Comparison of ENCODE assay signal across 10 cellular contexts in the genomic region with DNA sequence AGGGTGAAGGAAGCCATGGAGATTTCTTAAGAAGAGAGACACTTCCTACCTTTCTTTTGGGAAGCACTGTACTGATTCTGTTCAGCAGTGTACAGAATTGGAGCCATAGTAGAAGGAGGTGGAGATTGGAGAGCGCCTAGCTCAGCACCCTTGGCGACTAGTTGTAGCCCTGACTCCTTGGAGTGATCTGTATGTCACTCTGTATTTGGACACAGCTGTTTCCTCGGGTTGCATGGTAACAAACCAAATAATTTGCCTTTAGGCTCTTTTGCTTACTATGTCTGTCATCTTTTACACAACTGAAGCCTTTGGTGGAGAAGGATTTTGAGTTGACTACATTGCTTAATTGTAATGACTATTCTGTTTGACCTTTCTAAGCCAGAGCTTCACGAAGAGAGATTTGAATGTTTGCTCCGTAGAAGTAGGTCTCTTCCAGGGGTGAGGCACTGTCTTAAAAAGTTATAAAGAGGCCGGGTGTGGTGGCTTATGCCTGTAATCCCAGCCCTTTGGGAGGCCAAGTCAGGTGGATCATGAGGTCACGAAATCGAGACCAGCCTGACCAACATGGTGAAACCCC.
DNase-seq lines count a peak whose midpoint lies in the region; ATAC-seq, FAIRE-seq and TF ChIP-seq lines count a peak whose summit lies in the region.
"Had no signal": no experiment of that assay in that cellular context is flagged by ENCODE, and none has a peak within 500 bp of the region (broad histone marks: within the 10 kb centered on the region; RNA-seq: fewer than 3 reads in every experiment).

No MANE protein-coding gene starts in this region.

- FAIRE-seq in RCC 7860 (lab: Jason Lieb, UNC), result no peak

- DNase-seq in GM13976 (ENCODE audit: low spot score) (peak; percentile 54), fibroblast of villous mesenchyme (ENCODE audit: low read depth) (peak; percentile 48), RCC 7860 (ENCODE audit: low spot score) (no peak), SHP77 (lab: John Stamatoyannopoulos, UW) (no peak), posterior vena cava (ENCODE audit: low spot score) (no peak), coronary artery (ENCODE audit: low spot score) (no peak)
- DNase-seq: ovary had no signal

- TF ChIP-seq CTCF in GM13976 (IDR thresholded peaks at IDR 0.05; ENCODE audit: borderline replicate concordance, control extremely low read depth, extremely low read depth, insufficient read depth, missing control alignments) (no peak), fibroblast of villous mesenchyme (IDR thresholded peaks at IDR 0.05; ENCODE audit: insufficient read depth, low read depth, low read length) (no peak), coronary artery (IDR thresholded peaks at IDR 0.05) (no peak)

- peak; percentile 50 for ATAC-seq in GM21360 (IDR thresholded peaks at IDR 0.05; ENCODE audit: unreplicated experiment)
- ATAC-seq in HG03342 (IDR thresholded peaks at IDR 0.05; ENCODE audit: unreplicated experiment), result peak; percentile 90

- no peak overlapping the region for H3K27ac ChIP-seq in coronary artery
- H3K27ac ChIP-seq: ovary, thoracic aorta had no signal

- H3K4me3 ChIP-seq in fibroblast of villous mesenchyme (ENCODE audit: low read depth, low read length), result no peak overlapping the region
- no peak overlapping the region for H3K4me3 ChIP-seq in coronary artery
- H3K4me3 ChIP-seq: ovary, thoracic aorta had no signal

- in situ Hi-C loops in GM13976 (cut with MboI; ENCODE audit: low sequenced_read_pairs, unreplicated experiment), result loop anchor here (10.0 kb wide), 1 partner anchor 53 kb away; no protein-coding TSS in a partner anchor

- intact Hi-C loops in posterior vena cava (cut with DNase I), result no loop called here

Comparison
In these comparisons a context has a peak if more than half of its experiments do, and no peak if none do; other contexts are left out.
1. DNase-seq: peak in GM13976 (single experiment) and fibroblast of villous mesenchyme (single experiment); none in RCC 7860 (single experiment), SHP77 (0 of 2), posterior vena cava (single experiment) and coronary artery (single experiment).